8 cellular contexts compared by ENCODE assay signal in genomic region chr19:44164673-44165512, GRCh38. TPM values are rescaled to one million over a fixed set of nuclear protein-coding genes. Genes with fewer than 3 reads are reported as not detected.
DNase-seq lines count a peak whose midpoint lies in the region; ATAC-seq and TF ChIP-seq lines count a peak whose summit lies in the region.

ZNF226 (plus strand) TSS chr19:44165100; CDS start chr19:44170081, 4,981 bp downstream.

- no peak for TF ChIP-seq CTCF in A673 (conservative IDR thresholded peaks at IDR 0.05; ENCODE audit: low read depth, low read length)
- TF ChIP-seq CTCF in WI38 (IDR thresholded peaks at IDR 0.05; ENCODE audit: low read depth, low read length), result no peak
- TF ChIP-seq CTCF in spleen (IDR thresholded peaks at IDR 0.05 in 8 of 11, conservative IDR thresholded peaks at IDR 0.05 in 3 of 11), result peak in 2 of 11 experiments; percentile 6 to 20

- CTCF ChIA-PET in A673 (lab: Charles Lee), result no interaction called here

- H3K4me1 ChIP-seq in A673 (ENCODE audit: insufficient read depth, low read length, poor library complexity, severe bottlenecking) (peaks cover 3% of the 10 kb centered on the region), spleen (peaks cover 9 to 25% (median 16%) of the 10 kb centered on the region in 6 donors)

- DNase-seq in A673 (ENCODE audit: low spot score) (peak; percentile 98), NCI-H2227 (lab: John Stamatoyannopoulos, UW; ENCODE audit: unreplicated experiment) (peak; percentile 95), inferior parietal cortex (ENCODE audit: extremely low spot score) (peak; percentile 99), spleen (peak; percentile 91)
- peak; percentile 78 for DNase-seq in central memory CD4-positive, alpha-beta T cell

- 0 to 1% (median 1%) methylated on average over 32 of the region's 32 CpGs for WGBS in spleen, 5 donors

- ATAC-seq in GM18867 (IDR thresholded peaks at IDR 0.05; ENCODE audit: unreplicated experiment), result peak; percentile 89
- ATAC-seq in HG03108 (IDR thresholded peaks at IDR 0.05; ENCODE audit: unreplicated experiment), result peak; percentile 88

- H3K4me3 ChIP-seq in A673 (ENCODE audit: low read depth, low read length, poor library complexity, severe bottlenecking) (peak within 1 kb of the TSS; percentile 60), WI38 (ENCODE audit: low read depth, low read length) (peak within 1 kb of the TSS; percentile 93), spleen (peak within 1 kb of the TSS; percentile 52 to 82 (median 66))

- intact Hi-C loops in A673 (cut with micrococcal nuclease; ENCODE audit: unreplicated experiment), result loop anchor here (1.0 kb wide), 1 partner anchor 23 kb away; no protein-coding TSS in a partner anchor
- intact Hi-C loops in spleen (cut with DNase I; ENCODE audit: low total_unique reads), result loop anchor here (5.0 to 10.0 kb wide), 2 partner anchors 42 to 50 kb away; partner anchors contain the start of gene ZNF225

- H3K27me3 ChIP-seq in A673 (replicated peaks; ENCODE audit: insufficient read depth, low read depth, low read length, poor library complexity) (no peaks in the 10 kb centered on the region), spleen (replicated peaks in 1 of 7) (no peaks in the 10 kb centered on the region)

- peak in 1 of 3 donors; percentile 58 for TF ChIP-seq POLR2A in spleen (IDR thresholded peaks at IDR 0.05)

- BruUV-seq in A673 (replicated peaks; lab: Mats Ljungman, UMichigan), result TSS peak; percentile 68

- H3K36me3 ChIP-seq in A673 (ENCODE audit: insufficient read depth, low read length, poor library complexity, severe bottlenecking), result peaks cover 35% of the 10 kb centered on the region
- H3K36me3 ChIP-seq in spleen, result peaks cover 9 to 41% (median 35%) of the 10 kb centered on the region in 6 donors

- peaks cover 4% of the 10 kb centered on the region for H3K9me3 ChIP-seq in A673 (ENCODE audit: low read depth, low read length, poor library complexity, severe bottlenecking)
- peaks cover 4 to 86% (median 78%) of the 10 kb centered on the region in 8 donors for H3K9me3 ChIP-seq in spleen

- H3K27ac ChIP-seq in A673 (ENCODE audit: low read depth, low read length, poor library complexity, severe bottlenecking) (peak within 1 kb of the TSS; percentile 55), spleen (peak within 1 kb of the TSS; percentile 81 to 95 (median 90))

- POLR2A ChIA-PET in A673 (lab: Charles Lee; ENCODE audit: low non-redundant PET), result no interaction called here

RNA-seq across cellular contexts. Expression of gene ZNF226, which starts in this region (rescaled TPM):
- total RNA-seq in A673 (2021), result 21.4 and 23.1 TPM in 2 replicates
- total RNA-seq in spleen, result 10 to 100 TPM; 21.5 to 40.0 (median 29.3) TPM
- polyA plus RNA-seq in spleen, result 10 to 100 TPM; 14.4 to 20.9 (median 15.8) TPM

Comparison
In these comparisons a context has a peak if more than half of its experiments do, and no peak if none do; other contexts are left out.
1. Peak in every context shown above with its lines: DNase-seq, ATAC-seq, H3K4me3 ChIP-seq and H3K27ac ChIP-seq.